In genomic region chr6:119627908-119628669, GRCh38 we compare ENCODE assay signal across 15 cellular contexts.
A peak's percentile ranks its signal among the peaks of the same experiment; 100 is the strongest.
DNase-seq lines count a peak whose midpoint lies in the region; ATAC-seq and TF ChIP-seq lines count a peak whose summit lies in the region.
"Had no signal": no experiment of that assay in that cellular context is flagged by ENCODE, and none has a peak within 500 bp of the region (broad histone marks: within the 10 kb centered on the region; RNA-seq: fewer than 3 reads in every experiment).

No MANE protein-coding gene starts in this region.

- intact Hi-C loops in left ventricle myocardium inferior (cut with micrococcal nuclease), result no loop called here

- H3K27ac ChIP-seq in left ventricle myocardium inferior (replicated peaks), result no peak overlapping the region
- H3K27ac ChIP-seq: right atrium auricular region had no signal

- H3K27me3 ChIP-seq in left ventricle myocardium inferior (ENCODE audit: low read depth), result no peaks in the 10 kb centered on the region
- H3K27me3 ChIP-seq: right atrium auricular region had no signal

- no peak for ATAC-seq in GM19467 (IDR thresholded peaks at IDR 0.05; ENCODE audit: unreplicated experiment)
- ATAC-seq: mucosa of descending colon had no signal

- no peaks in the 10 kb centered on the region for H3K9me3 ChIP-seq in left ventricle myocardium inferior (replicated peaks)
- H3K9me3 ChIP-seq: mucosa of descending colon, right atrium auricular region had no signal

- in situ Hi-C loops in astrocyte of the spinal cord (cut with HindIII; ENCODE audit: low sequenced_read_pairs), result no loop called here

- TF ChIP-seq CTCF in AG10803 (conservative IDR thresholded peaks at IDR 0.05; ENCODE audit: low read length), result no peak
- TF ChIP-seq CTCF in astrocyte of the spinal cord (IDR thresholded peaks at IDR 0.05; ENCODE audit: low read depth, low read length), result no peak
- TF ChIP-seq CTCF in left ventricle myocardium inferior (IDR thresholded peaks at IDR 0.05; ENCODE audit: borderline replicate concordance), result no peak

- DNase-seq in AG10803 (ENCODE audit: low read depth) (peak; percentile 39), LoVo (ENCODE audit: low spot score) (peak; percentile 27), astrocyte of the spinal cord (ENCODE audit: low read depth, low spot score) (peak; percentile 50), iPS-NIHi7 (ENCODE audit: extremely low spot score) (peak; percentile 30), GF-D8 (lab: John Stamatoyannopoulos, UW) (no peak), left ventricle myocardium inferior (no peak)
- DNase-seq in stimulated activated naive CD4-positive, alpha-beta T cell (lab: John Stamatoyannopoulos, UW), result no peak
- DNase-seq: activated CD4-positive, alpha-beta memory T cell treated with anti-CD3 and anti-CD28 coated beads for 36 hours; activated naive CD4-positive, alpha-beta T cell treated with anti-CD3 and anti-CD28 coated beads for 36 hours; DMS79 treated with DMSO at 0.1 percent for 48 hours; mucosa of descending colon; NCI-H1417 treated with DMSO at 0.1 percent for 48 hours; NCI-H748 treated with DMSO at 0.1 percent for 48 hours had no signal

- H3K4me3 ChIP-seq in AG10803 (ENCODE audit: low read length) (no peak overlapping the region), astrocyte of the spinal cord (ENCODE audit: low read depth, low read length) (no peak overlapping the region), left ventricle myocardium inferior (no peak overlapping the region)
- H3K4me3 ChIP-seq: mucosa of descending colon, right atrium auricular region had no signal

- H3K36me3 ChIP-seq in left ventricle myocardium inferior, result no peaks in the 10 kb centered on the region
- H3K36me3 ChIP-seq: right atrium auricular region had no signal

- no peaks in the 10 kb centered on the region for H3K4me1 ChIP-seq in left ventricle myocardium inferior
- H3K4me1 ChIP-seq: right atrium auricular region had no signal

Comparison
In these comparisons a context has a peak if more than half of its experiments do, and no peak if none do; other contexts are left out.
1. DNase-seq: peak in AG10803 (single experiment), LoVo (single experiment), astrocyte of the spinal cord (single experiment) and iPS-NIHi7 (single experiment); none in GF-D8 (single experiment), left ventricle myocardium inferior (single experiment) and stimulated activated naive CD4-positive, alpha-beta T cell (0 of 6).